16 cellular contexts compared by ENCODE assay signal in the genomic region with DNA sequence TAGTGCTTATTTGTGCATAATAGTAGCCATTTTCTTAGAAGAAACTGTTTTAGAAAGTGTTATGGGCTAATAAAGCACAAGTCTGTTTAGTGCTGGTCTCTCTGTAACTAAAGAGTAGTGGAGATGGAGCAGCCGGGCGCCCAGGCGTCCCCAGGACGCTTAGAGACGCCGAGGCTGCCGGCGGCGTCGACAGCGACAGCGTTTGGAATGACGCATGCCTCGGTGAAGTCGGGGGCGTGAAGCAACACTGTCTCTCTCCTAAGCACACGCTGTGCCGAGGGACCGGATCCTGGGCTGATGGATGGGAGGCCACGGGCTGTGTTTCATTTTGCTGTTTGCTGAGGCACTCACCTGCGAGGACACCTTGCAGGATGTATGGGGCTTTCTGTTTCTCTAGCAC.
DNase-seq lines count a peak whose midpoint lies in the region; ATAC-seq and TF ChIP-seq lines count a peak whose summit lies in the region.
"Had no signal": no experiment of that assay in that cellular context is flagged by ENCODE, and none has a peak within 500 bp of the region (broad histone marks: within the 10 kb centered on the region; RNA-seq: fewer than 3 reads in every experiment).

No MANE protein-coding gene starts in this region.

- peaks cover 0 to 15% (median 0%) of the 10 kb centered on the region in 6 donors for H3K36me3 ChIP-seq in spleen
- H3K36me3 ChIP-seq: BLaER1, HAP-1 had no signal

- H3K9me3 Mint-ChIP-seq in endothelial cell (ENCODE audit: unreplicated experiment) = peaks cover 16% of the 10 kb centered on the region
- H3K9me3 Mint-ChIP-seq in nephron progenitor cell = peaks cover 35% of the 10 kb centered on the region
- no peaks in the 10 kb centered on the region for H3K9me3 Mint-ChIP-seq in stimulated activated effector memory CD8-positive, alpha-beta T cell treated with anti-CD3 and anti-CD28 coated beads, Interleukin-12 subunit alpha, Interleukin-12 subunit beta, amount 100 ng/mL, for 72 hours

- H3K4me3 ChIP-seq in spleen = no peak overlapping the region
- H3K4me3 ChIP-seq: BLaER1, HAP-1 had no signal

- peaks cover 6% of the 10 kb centered on the region for H3K27me3 Mint-ChIP-seq in endothelial cell (ENCODE audit: unreplicated experiment)
- peaks cover 15% of the 10 kb centered on the region for H3K27me3 Mint-ChIP-seq in nephron progenitor cell (ENCODE audit: low read depth, poor library complexity)

- peaks cover 0 to 12% (median 0%) of the 10 kb centered on the region in 6 donors for H3K4me1 ChIP-seq in spleen
- H3K4me1 ChIP-seq: HAP-1 had no signal

- peaks cover 0 to 20% (median 11%) of the 10 kb centered on the region in 8 donors for H3K9me3 ChIP-seq in spleen
- H3K9me3 ChIP-seq: HAP-1 had no signal

- H3K36me3 Mint-ChIP-seq in endothelial cell (ENCODE audit: low read depth, unreplicated experiment) (peaks cover 31% of the 10 kb centered on the region), nephron progenitor cell (ENCODE audit: low read depth) (peaks cover 23% of the 10 kb centered on the region)
- H3K36me3 Mint-ChIP-seq in stimulated activated effector memory CD8-positive, alpha-beta T cell treated with anti-CD3 and anti-CD28 coated beads, Interleukin-12 subunit alpha, Interleukin-12 subunit beta, amount 100 ng/mL, for 72 hours = no peaks in the 10 kb centered on the region
- H3K36me3 Mint-ChIP-seq: CD14-positive monocyte; CD4-positive, alpha-beta memory T cell had no signal

- 90 to 94% (median 92%) methylated on average over 21 of the region's 21 CpGs for WGBS in spleen, 5 donors

- intact Hi-C loops in spleen (cut with DNase I; ENCODE audit: low total_unique reads) = no loop called here

- DNase-seq in endothelial cell (ENCODE audit: low spot score) (no peak), nephron progenitor cell (no peak), spleen (peak; percentile 39)
- DNase-seq in stimulated activated effector memory CD8-positive, alpha-beta T cell treated with anti-CD3 and anti-CD28 coated beads, Interleukin-12 subunit alpha, Interleukin-12 subunit beta, amount 100 ng/mL, for 72 hours (ENCODE audit: low spot score in 2 of 2) = no peak
- DNase-seq: 8988T; CD4-positive, alpha-beta memory T cell; DMS153; DMS79; GDM1 had no signal

- H3K27ac Mint-ChIP-seq in endothelial cell (ENCODE audit: unreplicated experiment) (no peak overlapping the region), nephron progenitor cell (peak overlapping the region; percentile 81)
- H3K27ac Mint-ChIP-seq in stimulated activated effector memory CD8-positive, alpha-beta T cell treated with anti-CD3 and anti-CD28 coated beads, Interleukin-12 subunit alpha, Interleukin-12 subunit beta, amount 100 ng/mL, for 72 hours = no peak overlapping the region
- H3K27ac Mint-ChIP-seq: CD14-positive monocyte; CD4-positive, alpha-beta memory T cell had no signal

- no peak for TF ChIP-seq CTCF in VCaP (conservative IDR thresholded peaks at IDR 0.05)
- no peak for TF ChIP-seq CTCF in endothelial cell (IDR thresholded peaks at IDR 0.05; ENCODE audit: unreplicated experiment)
- no peak for TF ChIP-seq CTCF in nephron progenitor cell (IDR thresholded peaks at IDR 0.05)
- no peak for TF ChIP-seq CTCF in spleen (IDR thresholded peaks at IDR 0.05 in 8 of 11, conservative IDR thresholded peaks at IDR 0.05 in 3 of 11)

- peak overlapping the region; percentile 58 for H3K27ac ChIP-seq in VCaP
- no peak overlapping the region for H3K27ac ChIP-seq in spleen
- H3K27ac ChIP-seq: BLaER1, HL-60 had no signal

- no peak for ATAC-seq in stimulated activated effector memory CD8-positive, alpha-beta T cell treated with anti-CD3 and anti-CD28 coated beads, Interleukin-12 subunit alpha, Interleukin-12 subunit beta, amount 100 ng/mL, for 72 hours
- ATAC-seq in HG03097 (IDR thresholded peaks at IDR 0.05; ENCODE audit: low FRiP score, unreplicated experiment) (no peak), HG03460 (IDR thresholded peaks at IDR 0.05; ENCODE audit: unreplicated experiment) (no peak)

- no peaks in the 10 kb centered on the region for H3K27me3 ChIP-seq in spleen (replicated peaks in 1 of 7)
- H3K27me3 ChIP-seq: BLaER1 had no signal

- TF ChIP-seq POLR2A in spleen (IDR thresholded peaks at IDR 0.05) = no peak

- H3K4me3 Mint-ChIP-seq in endothelial cell (ENCODE audit: unreplicated experiment) = peak overlapping the region; percentile 18
- H3K4me3 Mint-ChIP-seq in nephron progenitor cell = no peak overlapping the region
- H3K4me3 Mint-ChIP-seq in stimulated activated effector memory CD8-positive, alpha-beta T cell treated with anti-CD3 and anti-CD28 coated beads, Interleukin-12 subunit alpha, Interleukin-12 subunit beta, amount 100 ng/mL, for 72 hours = no peak overlapping the region
- H3K4me3 Mint-ChIP-seq: CD14-positive monocyte; CD4-positive, alpha-beta memory T cell had no signal

- H3K4me1 Mint-ChIP-seq in endothelial cell (ENCODE audit: unreplicated experiment) = peaks cover 25% of the 10 kb centered on the region
- peaks cover 43% of the 10 kb centered on the region for H3K4me1 Mint-ChIP-seq in nephron progenitor cell
- H3K4me1 Mint-ChIP-seq in stimulated activated effector memory CD8-positive, alpha-beta T cell treated with anti-CD3 and anti-CD28 coated beads, Interleukin-12 subunit alpha, Interleukin-12 subunit beta, amount 100 ng/mL, for 72 hours = peaks cover 9% of the 10 kb centered on the region
- H3K4me1 Mint-ChIP-seq: CD14-positive monocyte; CD4-positive, alpha-beta memory T cell had no signal
